ENCODE assay signal across 19 cellular contexts in genomic region chr5:130975299-130975698, GRCh38.
"Had no signal": no experiment of that assay in that cellular context is flagged by ENCODE, and none has a peak within 500 bp of the region (broad histone marks: within the 10 kb centered on the region; RNA-seq: fewer than 3 reads in every experiment).

No MANE protein-coding gene starts in this region.

- H3K4me3 ChIP-seq: adrenal gland, gastrocnemius medialis, right lobe of liver, thoracic aorta, upper lobe of left lung had no signal

- H3K9me3 ChIP-seq: adrenal gland, gastrocnemius medialis, right lobe of liver, thoracic aorta, upper lobe of left lung had no signal

- ATAC-seq: gastrocnemius medialis; left cardiac atrium; right lobe of liver; stimulated activated naive CD8-positive, alpha-beta T cell treated with anti-CD3 and anti-CD28 coated beads, Interleukin-15, Interleukin-2, amounts not matched to agents 100 U/mL and 50 U/mL, for 24 hours had no signal

- DNase-seq: activated CD4-positive, alpha-beta T cell treated with anti-CD3 and anti-CD28 coated beads for 4 hours; activated CD4-positive, alpha-beta T cell treated with anti-CD3 and anti-CD28 coated beads, Interleukin-2, amount 50 U/mL, for 4 hours; activated effector memory CD4-positive, alpha-beta T cell treated with Interleukin-2 at 50 U/mL for 16 hours; activated naive CD4-positive, alpha-beta T cell treated with anti-CD3 and anti-CD28 coated beads for 36 hours; activated naive CD8-positive, alpha-beta T cell treated with anti-CD3 and anti-CD28 coated beads for 36 hours; aorta; dermis blood vessel endothelial cell; effector CD4-positive, alpha-beta T cell; gastrocnemius medialis; glutamatergic neuron; left cardiac atrium; mesendoderm; right lobe of liver; stimulated activated CD4-positive, alpha-beta T cell treated with anti-CD3 and anti-CD28 coated beads, Interleukin-4, amount 100 ng/mL, for 1 hour; stimulated activated naive CD8-positive, alpha-beta T cell treated with anti-CD3 and anti-CD28 coated beads, Interleukin-15, Interleukin-2, amounts not matched to agents 100 U/mL and 50 U/mL, for 24 hours had no signal

- H3K27ac ChIP-seq: adrenal gland, gastrocnemius medialis, right lobe of liver, thoracic aorta, upper lobe of left lung had no signal

- H3K4me1 ChIP-seq: adrenal gland, gastrocnemius medialis, right lobe of liver had no signal

- H3K27me3 ChIP-seq: adrenal gland, gastrocnemius medialis, right lobe of liver, upper lobe of left lung had no signal

- FAIRE-seq: endometrium had no signal

- H3K36me3 ChIP-seq: adrenal gland, gastrocnemius medialis, right lobe of liver, thoracic aorta, upper lobe of left lung had no signal
